Comparison of ENCODE assay signal across 1 cellular context in genomic region chr6:90003941-90004340, GRCh38.
TF ChIP-seq lines count a peak whose summit lies in the region.

No MANE protein-coding gene starts in this region.

TF ChIP-seq in GM23338, 12 proteins besides CTCF, POLR2A, EP300 and RAD21 (continued from another document):
- TF ChIP-seq ZNF462 (CRISPR knock-in tag; IDR thresholded peaks at IDR 0.05) (no peak), CREB1 (CRISPR knock-in tag; IDR thresholded peaks at IDR 0.05; ENCODE audit: low read depth) (no peak), STAT1 (IDR thresholded peaks at IDR 0.05; ENCODE audit: unreplicated experiment) (no peak), NANOG (IDR thresholded peaks at IDR 0.05; ENCODE audit: borderline replicate concordance) (no peak), REST (IDR thresholded peaks at IDR 0.05; ENCODE audit: unreplicated experiment) (no peak), ZNF331 (CRISPR knock-in tag; IDR thresholded peaks at IDR 0.05; ENCODE audit: low read depth) (no peak), EZH2 (IDR thresholded peaks at IDR 0.05; ENCODE audit: low read depth, unreplicated experiment) (no peak), ETS1 (IDR thresholded peaks at IDR 0.05) (no peak), JUNB (IDR thresholded peaks at IDR 0.05; ENCODE audit: unreplicated experiment) (no peak), EZH2phosphoT487 (IDR thresholded peaks at IDR 0.05; ENCODE audit: unreplicated experiment) (no peak)
